In the genomic region with DNA sequence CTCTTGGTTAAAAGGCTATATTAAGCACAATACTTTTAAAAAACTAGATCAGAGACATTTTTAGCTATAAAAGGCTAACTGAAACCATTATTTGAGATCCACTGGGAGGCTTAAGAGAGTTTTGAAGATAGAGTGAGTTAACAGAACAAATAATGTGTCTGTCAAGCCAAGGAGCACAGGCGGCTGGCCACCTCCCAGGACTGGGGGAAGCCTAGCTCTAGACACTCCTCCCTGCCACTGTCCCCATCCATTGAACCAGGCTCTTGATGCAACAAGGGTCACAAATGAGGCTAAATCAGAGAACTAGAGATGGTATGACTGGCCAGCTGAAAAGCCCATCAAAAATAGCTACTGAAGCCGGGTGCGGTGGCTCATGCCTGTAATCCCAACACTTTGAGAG, we compare ENCODE assay signal across 17 cellular contexts.
DNase-seq lines count a peak whose midpoint lies in the region; ATAC-seq, FAIRE-seq and TF ChIP-seq lines count a peak whose summit lies in the region.
"Had no signal": no experiment of that assay in that cellular context is flagged by ENCODE, and none has a peak within 500 bp of the region (broad histone marks: within the 10 kb centered on the region; RNA-seq: fewer than 3 reads in every experiment).

No MANE protein-coding gene starts in this region.

- H3K4me2 ChIP-seq in HepG2 (ENCODE audit: low read depth, low read length) = no peak overlapping the region

- CTCF ChIA-PET in HepG2 (lab: Yijun Ruan, JAX; ENCODE audit: low intra/inter-chr PET ratio, low total read pairs) = no interaction called here

- H3K4me1 ChIP-seq in HepG2 (ENCODE audit: insufficient read depth, low read length) (peaks cover 76% of the 10 kb centered on the region), right lobe of liver (no peaks in the 10 kb centered on the region), endodermal cell (ENCODE audit: control insufficient read depth, insufficient read depth, low read length) (peaks cover 12% of the 10 kb centered on the region)
- H3K4me1 ChIP-seq: Peyer's patch had no signal

- TF ChIP-seq POLR2A in HepG2 (IDR thresholded peaks at IDR 0.05; ENCODE audit: insufficient read depth in 1 of 2, low read depth in 2 of 2, low read length in 2 of 2) (no peak), right lobe of liver (IDR thresholded peaks at IDR 0.05) (no peak)

- H3K36me3 Mint-ChIP-seq in endodermal cell (ENCODE audit: low read depth) = peaks cover 10% of the 10 kb centered on the region
- peaks cover 40% of the 10 kb centered on the region for H3K36me3 Mint-ChIP-seq in nephron progenitor cell (ENCODE audit: low read depth)
- H3K36me3 Mint-ChIP-seq: CD4-positive, alpha-beta memory T cell had no signal

- no peak overlapping the region for H3K27ac Mint-ChIP-seq in endodermal cell
- H3K27ac Mint-ChIP-seq in nephron progenitor cell = peak overlapping the region; percentile 61
- H3K27ac Mint-ChIP-seq: CD4-positive, alpha-beta memory T cell had no signal

- H3K27me3 ChIP-seq in HepG2 (ENCODE audit: control insufficient read depth in 1 of 2, insufficient read depth in 2 of 2, low read length in 2 of 2) (no peaks in the 10 kb centered on the region), right lobe of liver (no peaks in the 10 kb centered on the region), endodermal cell (ENCODE audit: control insufficient read depth, insufficient read depth, low read length, poor library complexity, severe bottlenecking) (no peaks in the 10 kb centered on the region)
- H3K27me3 ChIP-seq: Peyer's patch had no signal

- H3K27me3 Mint-ChIP-seq in endodermal cell (ENCODE audit: insufficient read depth) (no peaks in the 10 kb centered on the region), nephron progenitor cell (ENCODE audit: low read depth, poor library complexity) (peaks cover 2% of the 10 kb centered on the region)

- peaks cover 74% of the 10 kb centered on the region for H3K79me2 ChIP-seq in HepG2 (ENCODE audit: insufficient read depth, low read length)

- FAIRE-seq in HepG2 (lab: Jason Lieb, UNC) (no peak), RCC 7860 (lab: Jason Lieb, UNC) (no peak)
- FAIRE-seq: A549, GM12892, GM18507 had no signal

- H3K36me3 ChIP-seq in HepG2 (replicated peaks in 1 of 2; ENCODE audit: control insufficient read depth in 1 of 2, insufficient read depth in 2 of 2, low read length in 2 of 2) = peaks cover 13 to 21% of the 10 kb centered on the region in 2 experiments
- no peaks in the 10 kb centered on the region for H3K36me3 ChIP-seq in right lobe of liver
- H3K36me3 ChIP-seq in endodermal cell (ENCODE audit: control insufficient read depth, insufficient read depth, low read length) = peaks cover 14% of the 10 kb centered on the region
- H3K36me3 ChIP-seq: Peyer's patch had no signal

- ATAC-seq in HepG2 (no peak), right lobe of liver (no peak)
- ATAC-seq: A549 had no signal

- no peak for DNase-seq in HepG2 (ENCODE audit: low spot score)
- no peak for DNase-seq in right lobe of liver
- no peak for DNase-seq in endodermal cell
- DNase-seq in nephron progenitor cell = no peak
- no peak for DNase-seq in RCC 7860 (ENCODE audit: low spot score)
- DNase-seq in iPS-NIHi11 (ENCODE audit: low spot score) = no peak
- no peak for DNase-seq in NCI-H526 (lab: John Stamatoyannopoulos, UW)
- DNase-seq: CD4-positive, alpha-beta memory T cell; KBM-7; NCI-H1694 treated with DMSO at 0.1 percent for 48 hours; NCI-H748 treated with DMSO at 0.1 percent for 48 hours; NK-92 treated with Interleukin-12 subunit alpha and Interleukin-12 subunit beta, amount 100 ng/mL, for 24 hours; Peyer's patch; SHP77 treated with DMSO at 0.1 percent for 48 hours had no signal

- H3K9me3 Mint-ChIP-seq in endodermal cell (no peaks in the 10 kb centered on the region), nephron progenitor cell (no peaks in the 10 kb centered on the region)

- TSS peak; percentile 25 for BruUV-seq in HepG2 (replicated peaks; lab: Mats Ljungman, UMichigan)

- intact Hi-C loops in HepG2 (cut with micrococcal nuclease; ENCODE audit: unreplicated experiment) = no loop called here
- intact Hi-C loops in right lobe of liver (cut with DNase I) = no loop called here

- no peak overlapping the region for H2AFZ ChIP-seq in HepG2 (ENCODE audit: low read length)

- no peak for TF ChIP-seq RAD21 in HepG2 (CRISPR knock-in tag; IDR thresholded peaks at IDR 0.05)

- no peak for TF ChIP-seq CTCF in HepG2 (CRISPR knock-in tag; IDR thresholded peaks at IDR 0.05)
- no peak for TF ChIP-seq CTCF in right lobe of liver (IDR thresholded peaks at IDR 0.05)
- no peak for TF ChIP-seq CTCF in endodermal cell (conservative IDR thresholded peaks at IDR 0.05)
- no peak for TF ChIP-seq CTCF in nephron progenitor cell (IDR thresholded peaks at IDR 0.05)

- POLR2A ChIA-PET in HepG2 (lab: Yijun Ruan, JAX) = interaction anchor here (0.7 to 1.1 kb wide), 4 partner anchors 9 to 116 kb away, joined by 3 read pairs; partner anchors contain the start of gene ZNRF3

- no peaks in the 10 kb centered on the region for H3K9me3 ChIP-seq in HepG2 (ENCODE audit: low read length)
- no peaks in the 10 kb centered on the region for H3K9me3 ChIP-seq in right lobe of liver
- H3K9me3 ChIP-seq in endodermal cell (ENCODE audit: control insufficient read depth, low read length) = no peaks in the 10 kb centered on the region
- H3K9me3 ChIP-seq: A549, Peyer's patch had no signal

- peaks cover 28% of the 10 kb centered on the region for H3K4me1 Mint-ChIP-seq in endodermal cell
- H3K4me1 Mint-ChIP-seq in nephron progenitor cell = peaks cover 40% of the 10 kb centered on the region
- H3K4me1 Mint-ChIP-seq: CD4-positive, alpha-beta memory T cell had no signal

- TF ChIP-seq EP300 in HepG2 (IDR thresholded peaks at IDR 0.05; ENCODE audit: low read depth in 2 of 2, low read length in 2 of 2) = no peak
- TF ChIP-seq EP300 in HepG2 (CRISPR knock-in tag; IDR thresholded peaks at IDR 0.05; ENCODE audit: borderline replicate concordance) = no peak

- H3K4me3 Mint-ChIP-seq in endodermal cell (no peak overlapping the region), nephron progenitor cell (no peak overlapping the region)
- H3K4me3 Mint-ChIP-seq: CD4-positive, alpha-beta memory T cell had no signal

- in situ Hi-C loops in HepG2 (cut with HindIII; ENCODE audit: extremely low pct_ligation_motif_present, low pct_unique_long_range_greater_than_20kb) = no loop called here

- H3K27ac ChIP-seq in HepG2 (ENCODE audit: extremely low read length, insufficient read depth, low read length) (peak overlapping the region; percentile 4), right lobe of liver (no peak overlapping the region), endodermal cell (ENCODE audit: low read depth, low read length) (peak overlapping the region; percentile 44)
- H3K27ac ChIP-seq: Peyer's patch had no signal

- whole genome bisulfite sequencing in HepG2 (ENCODE audit: low lambda C conversion rate) = 94% methylated on average over 3 of the region's 3 CpGs
- WGBS in right lobe of liver (ENCODE audit: insufficient coverage, low coverage, low lambda C conversion rate, missing lambda C conversion rate) = 77% methylated on average over 3 of the region's 3 CpGs
- WGBS in endodermal cell (ENCODE audit: insufficient coverage in 1 of 2, insufficient read length in 1 of 2), 2 experiments = 94 to 100% methylated on average over 2 to 3 of the region's 3 CpGs

- H3K9ac ChIP-seq in HepG2 (ENCODE audit: insufficient read depth, low read depth, low read length) = no peak overlapping the region
- H3K9ac ChIP-seq in endodermal cell (ENCODE audit: extremely low read depth, low read length, poor library complexity, severe bottlenecking) = no peak overlapping the region

- H4K20me1 ChIP-seq in HepG2 (ENCODE audit: insufficient read depth, low read length) = 0 out of 2 replicates have a peak, but pooled peaks cover 3% of the 10 kb centered on the region

- H3K4me3 ChIP-seq in HepG2 (replicated peaks in 1 of 3; ENCODE audit: insufficient read depth in 1 of 3, low read depth in 2 of 3, low read length in 3 of 3) (no peak overlapping the region), right lobe of liver (no peak overlapping the region), endodermal cell (ENCODE audit: low read length) (no peak overlapping the region)
- H3K4me3 ChIP-seq: A549, Peyer's patch had no signal

TF ChIP-seq in HepG2, 621 proteins besides CTCF, POLR2A, EP300 and RAD21 (continues in another document):
- TF ChIP-seq ZSCAN31 (CRISPR knock-in tag; IDR thresholded peaks at IDR 0.05; ENCODE audit: low read depth) (no peak), SATB2 (CRISPR knock-in tag; IDR thresholded peaks at IDR 0.05) (no peak), THAP8 (CRISPR knock-in tag; IDR thresholded peaks at IDR 0.05; ENCODE audit: borderline replicate concordance) (no peak), SMAD3 (CRISPR knock-in tag; IDR thresholded peaks at IDR 0.05) (no peak), THYN1 (CRISPR knock-in tag; IDR thresholded peaks at IDR 0.05; ENCODE audit: borderline replicate concordance, low read depth) (no peak), FOSL1 (CRISPR knock-in tag; IDR thresholded peaks at IDR 0.05; ENCODE audit: borderline replicate concordance) (no peak), ARID2 (CRISPR knock-in tag; IDR thresholded peaks at IDR 0.05; ENCODE audit: borderline replicate concordance) (no peak), ZSCAN22 (CRISPR knock-in tag; IDR thresholded peaks at IDR 0.05) (no peak), JDP2 (CRISPR knock-in tag; IDR thresholded peaks at IDR 0.05; ENCODE audit: borderline replicate concordance) (no peak), ATRX (CRISPR knock-in tag; IDR thresholded peaks at IDR 0.05; ENCODE audit: borderline replicate concordance) (no peak), FOXM1 (CRISPR knock-in tag; IDR thresholded peaks at IDR 0.05) (no peak), ZEB1 (IDR thresholded peaks at IDR 0.05; ENCODE audit: insufficient replicate concordance, low read depth) (no peak), ETV5 (CRISPR knock-in tag; IDR thresholded peaks at IDR 0.05; ENCODE audit: borderline replicate concordance) (no peak)
- TF ChIP-seq, protein P1, sequence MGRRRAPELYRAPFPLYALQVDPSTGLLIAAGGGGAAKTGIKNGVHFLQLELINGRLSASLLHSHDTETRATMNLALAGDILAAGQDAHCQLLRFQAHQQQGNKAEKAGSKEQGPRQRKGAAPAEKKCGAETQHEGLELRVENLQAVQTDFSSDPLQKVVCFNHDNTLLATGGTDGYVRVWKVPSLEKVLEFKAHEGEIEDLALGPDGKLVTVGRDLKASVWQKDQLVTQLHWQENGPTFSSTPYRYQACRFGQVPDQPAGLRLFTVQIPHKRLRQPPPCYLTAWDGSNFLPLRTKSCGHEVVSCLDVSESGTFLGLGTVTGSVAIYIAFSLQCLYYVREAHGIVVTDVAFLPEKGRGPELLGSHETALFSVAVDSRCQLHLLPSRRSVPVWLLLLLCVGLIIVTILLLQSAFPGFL (CRISPR knock-in tag; IDR thresholded peaks at IDR 0.05) = no peak

Comparison
In these comparisons a context has a peak if more than half of its experiments do, and no peak if none do; other contexts are left out.
1. H3K27ac ChIP-seq: peak in HepG2 (single experiment) and endodermal cell (single experiment); none in right lobe of liver (0 of 3).